In genomic region chr4:185782523-185782922, GRCh38 we compare ENCODE assay signal across 17 cellular contexts. TPM values are rescaled to one million over a fixed set of nuclear protein-coding genes. Genes with fewer than 3 reads are reported as not detected.
A peak's percentile ranks its signal among the peaks of the same experiment; 100 is the strongest.
DNase-seq lines count a peak whose midpoint lies in the region; ATAC-seq and TF ChIP-seq lines count a peak whose summit lies in the region.
"Had no signal": no experiment of that assay in that cellular context is flagged by ENCODE, and none has a peak within 500 bp of the region (broad histone marks: within the 10 kb centered on the region; RNA-seq: fewer than 3 reads in every experiment).

No MANE protein-coding gene starts in this region.

- in situ Hi-C loops in GM23248 (cut with MboI) = no loop called here

- H3K27ac ChIP-seq in GM23248 = no peak overlapping the region
- H3K27ac ChIP-seq: SK-N-MC, VCaP had no signal

- no peaks in the 10 kb centered on the region for H3K9me2 ChIP-seq in GM23248 (ENCODE audit: insufficient read depth)

- TF ChIP-seq CTCF in epithelial cell of esophagus (IDR thresholded peaks at IDR 0.05; ENCODE audit: insufficient read depth, low read depth, low read length, missing control alignments) = no peak

- H3K27me3 ChIP-seq in GM23248 (replicated peaks; ENCODE audit: insufficient read depth) = no peaks in the 10 kb centered on the region

- ATAC-seq in left lobe of liver (peak; percentile 58), GM21447 (IDR thresholded peaks at IDR 0.05; ENCODE audit: unreplicated experiment) (no peak), GM21360 (IDR thresholded peaks at IDR 0.05; ENCODE audit: unreplicated experiment) (no peak)

- H2AFZ ChIP-seq in GM23248 = no peak overlapping the region

- H3K4me3 ChIP-seq in GM23248 (no peak overlapping the region), epithelial cell of esophagus (ENCODE audit: low read length) (no peak overlapping the region)
- H3K4me3 ChIP-seq: SK-N-MC had no signal

- no peaks in the 10 kb centered on the region for H3F3A ChIP-seq in GM23248 (ENCODE audit: insufficient read depth)

- no peaks in the 10 kb centered on the region for H3K36me3 ChIP-seq in GM23248 (ENCODE audit: low read depth)

- no peaks in the 10 kb centered on the region for H3K4me1 ChIP-seq in GM23248 (ENCODE audit: insufficient read depth)

- no peaks in the 10 kb centered on the region for H3K9me3 ChIP-seq in GM23248 (ENCODE audit: low read depth)

- DNase-seq in GM23248 (peak; percentile 6), RKO (ENCODE audit: low spot score) (peak; percentile 15), epithelial cell of esophagus (ENCODE audit: low read depth) (peak; percentile 64), left lobe of liver (ENCODE audit: low spot score) (no peak), NCI-H2081 (lab: John Stamatoyannopoulos, UW) (no peak), NCI-H524 treated with DMSO at 0.1 percent for 48 hours (lab: John Stamatoyannopoulos, UW) (no peak)
- DNase-seq: activated CD8-positive, alpha-beta memory T cell treated with anti-CD3 and anti-CD28 coated beads for 24 hours; activated effector memory CD4-positive, alpha-beta T cell treated with anti-CD3 and anti-CD28 coated beads, Interleukin-2, amount 50 U/mL, for 16 hours; aorta; Calu3; foreskin melanocyte; NCI-H2171; stimulated activated CD4-positive, alpha-beta T cell treated with anti-CD3 and anti-CD28 coated beads, Interleukin-4, amount 100 ng/mL, for 1 hour had no signal

- H3K4me2 ChIP-seq in GM23248 (ENCODE audit: unreplicated experiment) = no peak overlapping the region

- H3K79me2 ChIP-seq in GM23248 (ENCODE audit: insufficient read depth) = no peaks in the 10 kb centered on the region

- no peaks in the 10 kb centered on the region for H4K20me1 ChIP-seq in GM23248 (ENCODE audit: insufficient read depth)

- H3K9ac ChIP-seq in GM23248 = no peak overlapping the region

RNA-seq across cellular contexts. Expression of gene SORBS2, which starts 29.5 kb away (rescaled TPM):
- total RNA-seq in GM23248 (2014; rRNA removed; shearing (Covaris generic)) = 0.32 and 5.8 TPM in 2 replicates
- polyA plus RNA-seq in GM23248 (2016; fragmentation: Nextera tagmentation; extraction: Ambion mirVana) = 1.5 and 2.3 TPM in 2 replicates
- total RNA-seq in left lobe of liver = 126 TPM

Comparison
In these comparisons a context has a peak if more than half of its experiments do, and no peak if none do; other contexts are left out.
1. DNase-seq: peak in GM23248 (single experiment), RKO (single experiment) and epithelial cell of esophagus (single experiment); none in left lobe of liver (single experiment), NCI-H2081 (0 of 2) and NCI-H524 treated with DMSO at 0.1 percent for 48 hours (single experiment).
2. RNA of gene SORBS2, which starts 29.5 kb away (total RNA-seq): 126 TPM in left lobe of liver (single experiment); 0.32 to 5.8 TPM in GM23248; every median in the first group is over 10 times any median in the second.